Comparison of ENCODE assay signal across 8 cellular contexts in the genomic region with DNA sequence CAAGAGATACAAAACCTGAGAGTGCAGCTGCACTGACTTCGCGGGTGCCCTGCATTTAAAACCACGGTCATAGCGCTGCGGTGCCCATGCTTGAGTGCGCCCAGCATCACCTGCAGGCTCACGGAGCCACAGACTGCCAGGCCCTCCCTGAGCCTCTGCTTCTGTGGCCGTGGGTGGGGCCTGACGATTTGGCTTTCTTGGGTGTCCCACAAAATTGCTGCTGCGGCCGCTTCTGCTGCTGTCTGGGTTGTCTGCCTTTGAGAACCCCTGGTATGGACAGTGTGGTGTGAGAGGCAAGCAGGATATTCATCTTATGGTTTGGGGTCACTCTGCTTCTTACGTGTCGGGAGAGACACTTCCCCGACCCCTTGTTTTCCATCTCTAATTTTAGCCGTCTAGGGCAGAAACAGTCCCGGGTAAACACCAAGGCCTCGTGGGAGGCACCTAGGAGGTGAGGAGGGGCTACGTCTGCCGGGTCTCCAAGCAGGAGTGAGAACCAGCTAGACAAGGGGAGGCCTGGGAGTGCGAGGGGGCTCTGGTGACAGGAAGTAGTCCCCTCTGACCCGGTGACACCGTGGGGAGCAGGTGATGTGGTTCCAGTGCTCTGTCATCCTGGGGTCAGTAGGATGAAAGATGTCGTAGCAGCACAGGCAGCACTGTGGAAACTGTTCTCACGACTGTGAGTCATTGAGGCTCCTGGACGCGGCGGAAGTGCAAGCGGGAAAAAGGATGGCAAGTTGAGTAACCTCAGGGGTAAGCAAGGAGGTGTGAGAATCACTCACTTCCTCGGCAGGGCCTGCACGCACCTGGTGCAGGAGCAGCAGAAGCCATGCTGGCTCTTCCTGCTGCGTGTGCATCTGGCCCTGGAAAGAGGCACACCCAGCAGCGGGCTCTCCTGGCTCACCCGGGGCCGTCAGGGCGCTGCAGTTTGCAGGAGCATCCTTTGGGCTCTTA.
DNase-seq lines count a peak whose midpoint lies in the region; ATAC-seq and TF ChIP-seq lines count a peak whose summit lies in the region.

No MANE protein-coding gene starts in this region.

- H3K36me3 ChIP-seq in OCI-LY1 (ENCODE audit: insufficient read depth, low read length), result no peaks in the 10 kb centered on the region

- no peaks in the 10 kb centered on the region for H3K27me3 ChIP-seq in OCI-LY1 (ENCODE audit: insufficient read depth, low read length)

- H3F3A ChIP-seq in OCI-LY1 (ENCODE audit: insufficient read depth, low read length), result no peaks in the 10 kb centered on the region

- H4K20me1 ChIP-seq in OCI-LY1 (ENCODE audit: insufficient read depth, low read length), result no peaks in the 10 kb centered on the region

- H2AFZ ChIP-seq in OCI-LY1 (ENCODE audit: low read length), result no peak overlapping the region

- peak overlapping the region; percentile 64 for H3K9ac ChIP-seq in OCI-LY1 (ENCODE audit: low read length)

- peak overlapping the region; percentile 98 for H3K27ac ChIP-seq in OCI-LY1 (ENCODE audit: low read depth, low read length, poor library complexity, severe bottlenecking)

- no peak for ATAC-seq in GM18909 (IDR thresholded peaks at IDR 0.05; ENCODE audit: poor library complexity, unreplicated experiment)

- H3K9me2 ChIP-seq in OCI-LY1 (ENCODE audit: low read depth, low read length), result no peaks in the 10 kb centered on the region

- H3K79me2 ChIP-seq in OCI-LY1 (ENCODE audit: insufficient read depth, low read length), result peaks cover 24% of the 10 kb centered on the region

- TF ChIP-seq CTCF in OCI-LY1 (IDR thresholded peaks at IDR 0.05; ENCODE audit: low read length), result no peak

- H3K4me1 ChIP-seq in OCI-LY1 (ENCODE audit: insufficient read depth, low read length, severe bottlenecking), result peaks cover 83% of the 10 kb centered on the region

- H3K4me3 ChIP-seq in OCI-LY1 (ENCODE audit: low read depth, low read length, poor library complexity, severe bottlenecking), result peak overlapping the region; percentile 60

- H3K9me3 ChIP-seq in OCI-LY1 (ENCODE audit: low read length), result no peaks in the 10 kb centered on the region

- peak; percentile 53 for DNase-seq in activated T-cell treated with anti-CD3 and anti-CD28 coated beads for 48 hours (ENCODE audit: low read depth)
- peak; percentile 92 for DNase-seq in iris pigment epithelial cell (ENCODE audit: low read depth)
- peak; percentile 22 to 27 for DNase-seq in stimulated activated CD8-positive, alpha-beta memory T cell treated with anti-CD3 and anti-CD28 coated beads, Interleukin-7, amount 100 ng/mL, for 1 hour (ENCODE audit: low read depth in 2 of 2)
- no peak for DNase-seq in NCI-H1105 treated with DMSO at 0.1 percent for 48 hours (lab: John Stamatoyannopoulos, UW)
- DNase-seq in NCI-H524 treated with DMSO at 0.1 percent for 48 hours (lab: John Stamatoyannopoulos, UW), result no peak
- no peak for DNase-seq in NCI-H446 (lab: John Stamatoyannopoulos, UW)

- H3K4me2 ChIP-seq in OCI-LY1 (ENCODE audit: low read length), result peak overlapping the region; percentile 70

Comparison
In these comparisons a context has a peak if more than half of its experiments do, and no peak if none do; other contexts are left out.
1. DNase-seq: peak in activated T-cell treated with anti-CD3 and anti-CD28 coated beads for 48 hours (single experiment), iris pigment epithelial cell (single experiment) and stimulated activated CD8-positive, alpha-beta memory T cell treated with anti-CD3 and anti-CD28 coated beads, Interleukin-7, amount 100 ng/mL, for 1 hour (2 of 2); none in NCI-H1105 treated with DMSO at 0.1 percent for 48 hours (single experiment), NCI-H524 treated with DMSO at 0.1 percent for 48 hours (single experiment) and NCI-H446 (0 of 2).